Comparison of ENCODE assay signal across 16 cellular contexts in the genomic region with DNA sequence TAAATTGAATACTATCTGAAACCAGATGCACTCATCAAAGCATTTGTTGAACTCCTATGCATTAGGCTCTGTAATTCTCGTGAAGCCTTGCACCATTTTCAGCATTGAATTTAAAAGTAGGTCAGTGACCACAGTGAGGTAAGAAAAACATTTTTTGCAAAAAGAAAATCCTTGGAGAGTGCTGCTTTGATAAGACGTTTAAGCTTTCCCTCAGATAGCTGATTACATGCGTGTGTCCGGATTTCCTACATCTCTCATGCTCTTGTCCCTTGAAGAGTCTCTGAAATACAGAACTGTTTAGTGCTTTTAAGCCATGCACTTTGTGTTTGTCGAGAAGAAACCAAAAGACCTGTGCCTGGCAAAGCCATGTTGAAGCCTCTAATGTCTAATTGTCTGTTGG.
"Had no signal": no experiment of that assay in that cellular context is flagged by ENCODE, and none has a peak within 500 bp of the region (broad histone marks: within the 10 kb centered on the region; RNA-seq: fewer than 3 reads in every experiment).

No MANE protein-coding gene starts in this region.

- H3K27ac ChIP-seq: epithelial cell of prostate, VCaP had no signal

- DNase-seq: activated CD4-positive, alpha-beta memory T cell treated with anti-CD3 and anti-CD28 coated beads for 36 hours; activated CD4-positive, alpha-beta T cell treated with anti-CD3 and anti-CD28 coated beads for 36 hours; activated effector memory CD4-positive, alpha-beta T cell treated with anti-CD3 and anti-CD28 coated beads, Interleukin-2, amount 50 U/mL, for 16 hours; activated T-cell treated with anti-CD3 and anti-CD28 coated beads, Interleukin-2, amount 50 U/mL, for 4 hours; amniotic stem cell; effector memory CD8-positive, alpha-beta T cell; foreskin melanocyte; mucosa of descending colon; naive thymus-derived CD4-positive, alpha-beta T cell; posterior cingulate gyrus; retina; T-helper 1 cell had no signal

- H3K9me3 ChIP-seq: mucosa of descending colon had no signal

- ATAC-seq: activated CD4-positive, alpha-beta T cell treated with anti-CD3 and anti-CD28 coated beads for 36 hours; activated T-cell treated with anti-CD3 and anti-CD28 coated beads, Interleukin-2, amount 50 U/mL, for 4 hours; effector memory CD8-positive, alpha-beta T cell; left lobe of liver; mucosa of descending colon; naive thymus-derived CD4-positive, alpha-beta T cell; stimulated activated effector memory CD8-positive, alpha-beta T cell treated with anti-CD3 and anti-CD28 coated beads, Interleukin-12 subunit alpha, Interleukin-12 subunit beta, amount 100 ng/mL, for 72 hours had no signal

- H3K4me3 ChIP-seq: mucosa of descending colon had no signal
